In the genomic region with DNA sequence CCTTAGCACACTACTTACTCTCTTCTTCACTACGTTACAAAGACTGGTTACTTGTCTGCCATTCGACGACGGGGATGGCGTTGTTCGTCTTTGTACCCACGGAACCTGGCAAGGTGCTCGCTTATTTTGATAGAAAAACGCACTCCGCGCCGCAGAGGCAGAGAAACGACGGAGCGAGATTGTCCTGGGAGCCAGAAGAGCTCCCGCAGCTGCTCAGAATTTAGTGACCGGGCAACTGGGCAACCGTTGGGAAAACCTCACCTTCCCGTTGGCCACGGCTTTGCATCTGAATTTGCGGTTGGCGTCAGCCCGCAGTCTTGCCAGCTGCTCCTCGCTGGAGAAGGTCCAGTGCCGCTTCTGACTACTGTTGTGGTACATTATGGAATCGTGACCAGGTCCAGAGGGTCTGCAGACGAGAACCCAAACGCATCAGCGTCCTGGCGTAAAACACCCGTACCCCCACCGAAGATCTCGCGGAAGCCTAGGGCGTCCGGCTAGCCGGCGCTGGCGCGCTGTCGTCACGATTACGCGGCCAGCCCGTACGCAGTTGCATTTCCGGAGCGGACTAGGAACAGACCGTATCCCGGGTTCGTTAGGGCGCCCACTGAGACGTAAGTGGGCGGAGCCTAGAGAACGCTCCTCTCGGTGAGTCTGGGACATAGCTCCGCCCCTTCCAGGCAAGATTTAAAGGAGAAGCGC, we compare ENCODE assay signal across 8 cellular contexts.
DNase-seq lines count a peak whose midpoint lies in the region; ATAC-seq and TF ChIP-seq lines count a peak whose summit lies in the region.

Gene CCNH, minus strand, starts transcription at position 514 of the 699 bp plus-strand sequence. Its CDS starts 136 bp downstream, at position 378.

- TF ChIP-seq CTCF in AG09319 (IDR thresholded peaks at IDR 0.05; ENCODE audit: low read depth, low read length): no peak

- ATAC-seq in GM19035 (IDR thresholded peaks at IDR 0.05; ENCODE audit: unreplicated experiment): peak; percentile 97
- peak; percentile 99 for ATAC-seq in HG03354 (IDR thresholded peaks at IDR 0.05; ENCODE audit: poor library complexity, severe bottlenecking, unreplicated experiment)
- ATAC-seq in activated CD4-positive, CD25-positive, alpha-beta regulatory T cell treated with anti-CD3 and anti-CD28 coated beads, Interleukin-2, amount 50 U/mL, for 24 hours: peak; percentile 97 to 98

- DNase-seq in AG09319 (ENCODE audit: extremely low read depth, low read depth) (peak; percentile 95), NCI-H446 treated with DMSO at 0.1 percent for 48 hours (lab: John Stamatoyannopoulos, UW) (peak; percentile 95), cerebellar cortex (ENCODE audit: low spot score) (peak; percentile 99), iris pigment epithelial cell (ENCODE audit: low read depth) (peak; percentile 98)
- DNase-seq in stimulated activated CD4-positive, alpha-beta T cell treated with anti-CD3 and anti-CD28 coated beads, Interleukin-12 subunit alpha, Interleukin-12 subunit beta, amount 100 ng/mL, for 24 hours (ENCODE audit: low read depth in 2 of 2): peak; percentile 93

Comparison
In these comparisons a context has a peak if more than half of its experiments do, and no peak if none do; other contexts are left out.
1. Peak in every context shown above with its lines: DNase-seq and ATAC-seq.